In the genomic region with DNA sequence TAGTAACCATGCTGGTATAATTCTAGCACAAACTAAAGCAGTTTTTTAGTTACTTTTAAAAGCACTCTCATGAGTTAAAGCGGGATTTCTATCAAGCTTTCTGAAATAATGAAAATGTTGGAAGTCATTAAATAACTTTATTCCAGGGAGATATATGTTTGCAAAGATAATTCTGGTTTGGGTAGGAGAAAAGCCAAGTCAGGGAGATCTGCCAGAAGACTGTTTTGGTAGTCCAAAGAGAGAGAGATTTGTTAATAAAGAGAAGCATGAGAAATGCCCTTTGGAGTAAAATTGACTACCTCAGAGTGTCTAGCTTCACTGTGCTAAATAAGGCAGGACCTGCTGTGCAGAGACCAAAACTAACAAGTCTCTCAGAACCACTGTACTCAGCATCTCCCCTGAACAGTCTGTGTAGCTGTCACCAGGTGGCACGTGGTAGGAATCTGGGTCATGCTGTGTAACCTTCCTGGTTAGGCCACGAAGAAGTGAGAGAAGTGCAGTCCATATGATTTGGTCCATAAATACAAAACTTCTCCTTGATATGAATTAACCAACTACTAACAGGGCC, we compare ENCODE assay signal across 8 cellular contexts. TPM values are rescaled to one million over a fixed set of nuclear protein-coding genes. Genes with fewer than 3 reads are reported as not detected.
DNase-seq lines count a peak whose midpoint lies in the region; ATAC-seq lines count a peak whose summit lies in the region.

No MANE protein-coding gene starts in this region.

- no peaks in the 10 kb centered on the region for H3K9me3 ChIP-seq in iPS-20b (ENCODE audit: insufficient read depth, low read depth, low read length)

- H3K27me3 ChIP-seq in iPS-20b (ENCODE audit: insufficient read depth, low read length): no peaks in the 10 kb centered on the region

- H3K4me3 Mint-ChIP-seq in activated naive CD4-positive, alpha-beta T cell treated with anti-CD3 and anti-CD28 coated beads, Interleukin-2, amount 10 ng/mL, durations not matched to agents 7 days and 5 days: no peak overlapping the region
- H3K4me3 Mint-ChIP-seq in stimulated activated naive B cell treated with anti-CD40 and anti-IgM and Interleukin-4, amounts not matched to agents 10 μg/mL and 1 μg/mL and 100 μg/mL, for 72 hours: no peak overlapping the region

- H3K4me1 ChIP-seq in iPS-20b (ENCODE audit: insufficient read depth, low read length): peaks cover 14% of the 10 kb centered on the region

- peaks cover 16% of the 10 kb centered on the region for H3K4me1 Mint-ChIP-seq in activated naive CD4-positive, alpha-beta T cell treated with anti-CD3 and anti-CD28 coated beads, Interleukin-2, amount 10 ng/mL, durations not matched to agents 7 days and 5 days
- peaks cover 3 to 14% of the 10 kb centered on the region in 2 donors for H3K4me1 Mint-ChIP-seq in stimulated activated naive B cell treated with anti-CD40 and anti-IgM and Interleukin-4, amounts not matched to agents 10 μg/mL and 1 μg/mL and 100 μg/mL, for 72 hours

- no peak overlapping the region for H3K27ac ChIP-seq in iPS-20b (ENCODE audit: low read length)

- H3K36me3 ChIP-seq in iPS-20b (ENCODE audit: insufficient read depth, low read depth, low read length): no peaks in the 10 kb centered on the region

- no peaks in the 10 kb centered on the region for H3K36me3 Mint-ChIP-seq in activated naive CD4-positive, alpha-beta T cell treated with anti-CD3 and anti-CD28 coated beads, Interleukin-2, amount 10 ng/mL, durations not matched to agents 7 days and 5 days
- H3K36me3 Mint-ChIP-seq in stimulated activated naive B cell treated with anti-CD40 and anti-IgM and Interleukin-4, amounts not matched to agents 10 μg/mL and 1 μg/mL and 100 μg/mL, for 72 hours: no peaks in the 10 kb centered on the region

- H3K9me3 Mint-ChIP-seq in activated naive CD4-positive, alpha-beta T cell treated with anti-CD3 and anti-CD28 coated beads, Interleukin-2, amount 10 ng/mL, durations not matched to agents 7 days and 5 days: no peaks in the 10 kb centered on the region
- H3K9me3 Mint-ChIP-seq in stimulated activated naive B cell treated with anti-CD40 and anti-IgM and Interleukin-4, amounts not matched to agents 10 μg/mL and 1 μg/mL and 100 μg/mL, for 72 hours: no peaks in the 10 kb centered on the region

- peak overlapping the region; percentile 2 for H3K27ac Mint-ChIP-seq in activated naive CD4-positive, alpha-beta T cell treated with anti-CD3 and anti-CD28 coated beads, Interleukin-2, amount 10 ng/mL, durations not matched to agents 7 days and 5 days
- H3K27ac Mint-ChIP-seq in stimulated activated naive B cell treated with anti-CD40 and anti-IgM and Interleukin-4, amounts not matched to agents 10 μg/mL and 1 μg/mL and 100 μg/mL, for 72 hours: peak overlapping the region; percentile 42

- peaks cover 18% of the 10 kb centered on the region for H3K27me3 Mint-ChIP-seq in activated naive CD4-positive, alpha-beta T cell treated with anti-CD3 and anti-CD28 coated beads, Interleukin-2, amount 10 ng/mL, durations not matched to agents 7 days and 5 days
- peaks cover 0 to 2% of the 10 kb centered on the region in 2 donors for H3K27me3 Mint-ChIP-seq in stimulated activated naive B cell treated with anti-CD40 and anti-IgM and Interleukin-4, amounts not matched to agents 10 μg/mL and 1 μg/mL and 100 μg/mL, for 72 hours

- CTCF ChIA-PET in activated naive CD4-positive, alpha-beta T cell treated with anti-CD3 and anti-CD28 coated beads, Interleukin-2, amount 10 ng/mL, durations not matched to agents 7 days and 5 days (lab: Charles Lee): interaction anchor here (0.7 to 2.5 kb wide), 4 partner anchors 33 to 227 kb away, joined by 3 to 8 read pairs (median 4); a partner anchor contains a TSS

- DNase-seq in DMS 273 (lab: John Stamatoyannopoulos, UW; ENCODE audit: unreplicated experiment): peak; percentile 75
- DNase-seq in HT-29 (ENCODE audit: low spot score): peak; percentile 4
- peak; percentile 40 for DNase-seq in activated naive CD4-positive, alpha-beta T cell treated with anti-CD3 and anti-CD28 coated beads, Interleukin-2, amount 10 ng/mL, durations not matched to agents 7 days and 5 days
- DNase-seq in stimulated activated naive B cell treated with anti-CD40 and anti-IgM and Interleukin-4, amounts not matched to agents 10 μg/mL and 1 μg/mL and 100 μg/mL, for 72 hours: no peak
- DNase-seq in amniotic stem cell (lab: John Stamatoyannopoulos, UW): no peak

- H3K4me3 ChIP-seq in iPS-20b (ENCODE audit: low read length): no peak overlapping the region

- 0 out of 2 replicates have a peak overlapping the region, but pooled peaks have one; percentile 21 for H3K9ac ChIP-seq in iPS-20b (ENCODE audit: low read depth, low read length)

- ATAC-seq in GM19452 (IDR thresholded peaks at IDR 0.05; ENCODE audit: unreplicated experiment) (peak; percentile 70), GM21825 (IDR thresholded peaks at IDR 0.05; ENCODE audit: unreplicated experiment) (no peak)
- peak; percentile 77 to 84 for ATAC-seq in stimulated activated naive B cell treated with anti-CD40 and anti-IgM and Interleukin-4, amounts not matched to agents 10 μg/mL and 1 μg/mL and 100 μg/mL, for 72 hours (replicated peaks)

RNA-seq across cellular contexts. Expression of a gene that starts 31.6 kb away (rescaled TPM):
- 1.1 and 1.3 TPM in 2 replicates for total RNA-seq in HT-29 (2014; rRNA removed; shearing (Covaris generic))

RNA-seq across cellular contexts. Expression of a gene that starts 35.1 kb away (rescaled TPM):
- 12.3 and 12.9 TPM in 2 replicates for total RNA-seq in HT-29 (2014; rRNA removed; shearing (Covaris generic))

Comparison
In these comparisons a context has a peak if more than half of its experiments do, and no peak if none do; other contexts are left out.
1. DNase-seq: peak in DMS 273 (single experiment), HT-29 (single experiment) and activated naive CD4-positive, alpha-beta T cell treated with anti-CD3 and anti-CD28 coated beads, Interleukin-2, amount 10 ng/mL, durations not matched to agents 7 days and 5 days (single experiment); none in stimulated activated naive B cell treated with anti-CD40 and anti-IgM and Interleukin-4, amounts not matched to agents 10 μg/mL and 1 μg/mL and 100 μg/mL, for 72 hours (single experiment) and amniotic stem cell (single experiment).